In the genomic region with DNA sequence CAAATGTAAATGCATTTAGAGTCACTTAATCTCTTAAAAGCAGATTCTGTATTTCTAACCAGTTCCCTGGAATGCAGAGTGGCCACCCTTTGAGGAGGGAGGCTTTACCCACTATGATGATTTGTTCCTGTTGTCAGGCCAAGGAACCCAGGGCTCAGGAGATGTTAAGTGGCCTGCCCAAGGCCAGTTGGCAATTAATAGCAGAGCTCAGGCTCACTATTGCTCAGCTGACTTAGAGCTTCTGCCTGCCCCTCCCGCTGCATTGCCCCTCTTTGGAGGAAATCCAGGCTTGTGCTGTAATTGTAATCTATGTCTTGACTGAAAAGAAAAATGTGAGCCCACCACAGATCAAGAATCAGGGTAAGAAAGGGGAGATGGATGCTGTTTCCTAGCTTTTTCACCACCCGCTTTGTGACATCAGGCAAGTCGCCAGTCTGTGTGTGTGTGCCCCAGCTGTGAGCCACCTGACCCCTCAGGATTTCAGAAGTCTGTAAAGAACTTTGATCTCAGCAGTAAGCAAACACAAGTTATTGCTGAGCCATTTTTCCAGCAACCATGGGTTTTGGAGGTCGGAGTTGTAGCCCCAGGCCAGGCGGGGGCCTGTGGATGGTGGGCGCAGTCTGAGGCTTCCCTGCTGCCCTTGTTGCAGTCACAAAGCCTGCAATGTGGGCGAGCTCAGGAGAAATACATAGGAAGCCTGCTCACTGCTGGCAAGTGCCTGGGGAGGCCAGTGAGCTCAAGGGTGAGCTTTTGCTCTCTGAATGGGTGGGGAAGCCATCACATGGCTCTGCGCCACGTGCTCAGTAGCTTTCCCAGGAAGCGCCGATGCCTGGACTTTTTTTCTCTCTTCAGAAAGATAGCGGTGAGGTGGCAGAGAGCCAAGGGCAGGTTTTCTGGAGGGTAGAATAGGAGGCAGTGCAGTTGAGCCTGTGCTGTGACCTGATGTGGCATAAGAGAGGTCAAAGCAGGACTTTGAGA, we compare ENCODE assay signal across 1 cellular context.
TF ChIP-seq lines count a peak whose summit lies in the region.

No MANE protein-coding gene starts in this region.

TF ChIP-seq in HepG2, 621 proteins besides CTCF, POLR2A, EP300 and RAD21 (continued from another document and continues in another):
- TF ChIP-seq, protein P1, sequence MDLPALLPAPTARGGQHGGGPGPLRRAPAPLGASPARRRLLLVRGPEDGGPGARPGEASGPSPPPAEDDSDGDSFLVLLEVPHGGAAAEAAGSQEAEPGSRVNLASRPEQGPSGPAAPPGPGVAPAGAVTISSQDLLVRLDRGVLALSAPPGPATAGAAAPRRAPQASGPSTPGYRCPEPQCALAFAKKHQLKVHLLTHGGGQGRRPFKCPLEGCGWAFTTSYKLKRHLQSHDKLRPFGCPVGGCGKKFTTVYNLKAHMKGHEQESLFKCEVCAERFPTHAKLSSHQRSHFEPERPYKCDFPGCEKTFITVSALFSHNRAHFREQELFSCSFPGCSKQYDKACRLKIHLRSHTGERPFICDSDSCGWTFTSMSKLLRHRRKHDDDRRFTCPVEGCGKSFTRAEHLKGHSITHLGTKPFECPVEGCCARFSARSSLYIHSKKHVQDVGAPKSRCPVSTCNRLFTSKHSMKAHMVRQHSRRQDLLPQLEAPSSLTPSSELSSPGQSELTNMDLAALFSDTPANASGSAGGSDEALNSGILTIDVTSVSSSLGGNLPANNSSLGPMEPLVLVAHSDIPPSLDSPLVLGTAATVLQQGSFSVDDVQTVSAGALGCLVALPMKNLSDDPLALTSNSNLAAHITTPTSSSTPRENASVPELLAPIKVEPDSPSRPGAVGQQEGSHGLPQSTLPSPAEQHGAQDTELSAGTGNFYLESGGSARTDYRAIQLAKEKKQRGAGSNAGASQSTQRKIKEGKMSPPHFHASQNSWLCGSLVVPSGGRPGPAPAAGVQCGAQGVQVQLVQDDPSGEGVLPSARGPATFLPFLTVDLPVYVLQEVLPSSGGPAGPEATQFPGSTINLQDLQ (CRISPR knock-in tag; IDR thresholded peaks at IDR 0.05), result no peak
- peak; percentile 78 for TF ChIP-seq ZNF225 (CRISPR knock-in tag; IDR thresholded peaks at IDR 0.05)
- no peak for TF ChIP-seq NFATC3 (CRISPR knock-in tag; IDR thresholded peaks at IDR 0.05)
- no peak for TF ChIP-seq ARID2 (CRISPR knock-in tag; IDR thresholded peaks at IDR 0.05; ENCODE audit: borderline replicate concordance)
- TF ChIP-seq RFX3 (CRISPR knock-in tag; IDR thresholded peaks at IDR 0.05), result no peak
- TF ChIP-seq, protein P2, sequence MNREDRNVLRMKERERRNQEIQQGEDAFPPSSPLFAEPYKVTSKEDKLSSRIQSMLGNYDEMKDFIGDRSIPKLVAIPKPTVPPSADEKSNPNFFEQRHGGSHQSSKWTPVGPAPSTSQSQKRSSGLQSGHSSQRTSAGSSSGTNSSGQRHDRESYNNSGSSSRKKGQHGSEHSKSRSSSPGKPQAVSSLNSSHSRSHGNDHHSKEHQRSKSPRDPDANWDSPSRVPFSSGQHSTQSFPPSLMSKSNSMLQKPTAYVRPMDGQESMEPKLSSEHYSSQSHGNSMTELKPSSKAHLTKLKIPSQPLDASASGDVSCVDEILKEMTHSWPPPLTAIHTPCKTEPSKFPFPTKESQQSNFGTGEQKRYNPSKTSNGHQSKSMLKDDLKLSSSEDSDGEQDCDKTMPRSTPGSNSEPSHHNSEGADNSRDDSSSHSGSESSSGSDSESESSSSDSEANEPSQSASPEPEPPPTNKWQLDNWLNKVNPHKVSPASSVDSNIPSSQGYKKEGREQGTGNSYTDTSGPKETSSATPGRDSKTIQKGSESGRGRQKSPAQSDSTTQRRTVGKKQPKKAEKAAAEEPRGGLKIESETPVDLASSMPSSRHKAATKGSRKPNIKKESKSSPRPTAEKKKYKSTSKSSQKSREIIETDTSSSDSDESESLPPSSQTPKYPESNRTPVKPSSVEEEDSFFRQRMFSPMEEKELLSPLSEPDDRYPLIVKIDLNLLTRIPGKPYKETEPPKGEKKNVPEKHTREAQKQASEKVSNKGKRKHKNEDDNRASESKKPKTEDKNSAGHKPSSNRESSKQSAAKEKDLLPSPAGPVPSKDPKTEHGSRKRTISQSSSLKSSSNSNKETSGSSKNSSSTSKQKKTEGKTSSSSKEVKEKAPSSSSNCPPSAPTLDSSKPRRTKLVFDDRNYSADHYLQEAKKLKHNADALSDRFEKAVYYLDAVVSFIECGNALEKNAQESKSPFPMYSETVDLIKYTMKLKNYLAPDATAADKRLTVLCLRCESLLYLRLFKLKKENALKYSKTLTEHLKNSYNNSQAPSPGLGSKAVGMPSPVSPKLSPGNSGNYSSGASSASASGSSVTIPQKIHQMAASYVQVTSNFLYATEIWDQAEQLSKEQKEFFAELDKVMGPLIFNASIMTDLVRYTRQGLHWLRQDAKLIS (CRISPR knock-in tag; IDR thresholded peaks at IDR 0.05), result no peak
- TF ChIP-seq, protein P3, sequence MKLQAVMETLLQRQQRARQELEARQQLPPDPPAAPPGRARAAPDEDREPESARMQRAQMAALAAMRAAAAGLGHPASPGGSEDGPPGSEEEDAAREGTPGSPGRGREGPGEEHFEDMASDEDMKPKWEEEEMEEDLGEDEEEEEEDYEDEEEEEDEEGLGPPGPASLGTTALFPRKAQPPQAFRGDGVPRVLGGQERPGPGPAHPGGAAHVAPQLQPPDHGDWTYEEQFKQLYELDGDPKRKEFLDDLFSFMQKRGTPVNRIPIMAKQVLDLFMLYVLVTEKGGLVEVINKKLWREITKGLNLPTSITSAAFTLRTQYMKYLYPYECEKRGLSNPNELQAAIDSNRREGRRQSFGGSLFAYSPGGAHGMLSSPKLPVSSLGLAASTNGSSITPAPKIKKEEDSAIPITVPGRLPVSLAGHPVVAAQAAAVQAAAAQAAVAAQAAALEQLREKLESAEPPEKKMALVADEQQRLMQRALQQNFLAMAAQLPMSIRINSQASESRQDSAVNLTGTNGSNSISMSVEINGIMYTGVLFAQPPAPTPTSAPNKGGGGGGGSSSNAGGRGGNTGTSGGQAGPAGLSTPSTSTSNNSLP (IDR thresholded peaks at IDR 0.05; ENCODE audit: low read depth, low read length), result peak; percentile 6; the same call in 1 of the 2 replicates
- no peak for TF ChIP-seq ZNF235 (CRISPR knock-in tag; IDR thresholded peaks at IDR 0.05; ENCODE audit: borderline replicate concordance)
- no peak for TF ChIP-seq ATRX (CRISPR knock-in tag; IDR thresholded peaks at IDR 0.05; ENCODE audit: borderline replicate concordance)
- peak; percentile 59 for TF ChIP-seq KMT2B (CRISPR knock-in tag; IDR thresholded peaks at IDR 0.05)
- TF ChIP-seq, protein P4, sequence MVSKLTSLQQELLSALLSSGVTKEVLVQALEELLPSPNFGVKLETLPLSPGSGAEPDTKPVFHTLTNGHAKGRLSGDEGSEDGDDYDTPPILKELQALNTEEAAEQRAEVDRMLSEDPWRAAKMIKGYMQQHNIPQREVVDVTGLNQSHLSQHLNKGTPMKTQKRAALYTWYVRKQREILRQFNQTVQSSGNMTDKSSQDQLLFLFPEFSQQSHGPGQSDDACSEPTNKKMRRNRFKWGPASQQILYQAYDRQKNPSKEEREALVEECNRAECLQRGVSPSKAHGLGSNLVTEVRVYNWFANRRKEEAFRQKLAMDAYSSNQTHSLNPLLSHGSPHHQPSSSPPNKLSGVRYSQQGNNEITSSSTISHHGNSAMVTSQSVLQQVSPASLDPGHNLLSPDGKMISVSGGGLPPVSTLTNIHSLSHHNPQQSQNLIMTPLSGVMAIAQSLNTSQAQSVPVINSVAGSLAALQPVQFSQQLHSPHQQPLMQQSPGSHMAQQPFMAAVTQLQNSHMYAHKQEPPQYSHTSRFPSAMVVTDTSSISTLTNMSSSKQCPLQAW (CRISPR knock-in tag; IDR thresholded peaks at IDR 0.05), result peak; percentile 87
- TF ChIP-seq, protein P5, sequence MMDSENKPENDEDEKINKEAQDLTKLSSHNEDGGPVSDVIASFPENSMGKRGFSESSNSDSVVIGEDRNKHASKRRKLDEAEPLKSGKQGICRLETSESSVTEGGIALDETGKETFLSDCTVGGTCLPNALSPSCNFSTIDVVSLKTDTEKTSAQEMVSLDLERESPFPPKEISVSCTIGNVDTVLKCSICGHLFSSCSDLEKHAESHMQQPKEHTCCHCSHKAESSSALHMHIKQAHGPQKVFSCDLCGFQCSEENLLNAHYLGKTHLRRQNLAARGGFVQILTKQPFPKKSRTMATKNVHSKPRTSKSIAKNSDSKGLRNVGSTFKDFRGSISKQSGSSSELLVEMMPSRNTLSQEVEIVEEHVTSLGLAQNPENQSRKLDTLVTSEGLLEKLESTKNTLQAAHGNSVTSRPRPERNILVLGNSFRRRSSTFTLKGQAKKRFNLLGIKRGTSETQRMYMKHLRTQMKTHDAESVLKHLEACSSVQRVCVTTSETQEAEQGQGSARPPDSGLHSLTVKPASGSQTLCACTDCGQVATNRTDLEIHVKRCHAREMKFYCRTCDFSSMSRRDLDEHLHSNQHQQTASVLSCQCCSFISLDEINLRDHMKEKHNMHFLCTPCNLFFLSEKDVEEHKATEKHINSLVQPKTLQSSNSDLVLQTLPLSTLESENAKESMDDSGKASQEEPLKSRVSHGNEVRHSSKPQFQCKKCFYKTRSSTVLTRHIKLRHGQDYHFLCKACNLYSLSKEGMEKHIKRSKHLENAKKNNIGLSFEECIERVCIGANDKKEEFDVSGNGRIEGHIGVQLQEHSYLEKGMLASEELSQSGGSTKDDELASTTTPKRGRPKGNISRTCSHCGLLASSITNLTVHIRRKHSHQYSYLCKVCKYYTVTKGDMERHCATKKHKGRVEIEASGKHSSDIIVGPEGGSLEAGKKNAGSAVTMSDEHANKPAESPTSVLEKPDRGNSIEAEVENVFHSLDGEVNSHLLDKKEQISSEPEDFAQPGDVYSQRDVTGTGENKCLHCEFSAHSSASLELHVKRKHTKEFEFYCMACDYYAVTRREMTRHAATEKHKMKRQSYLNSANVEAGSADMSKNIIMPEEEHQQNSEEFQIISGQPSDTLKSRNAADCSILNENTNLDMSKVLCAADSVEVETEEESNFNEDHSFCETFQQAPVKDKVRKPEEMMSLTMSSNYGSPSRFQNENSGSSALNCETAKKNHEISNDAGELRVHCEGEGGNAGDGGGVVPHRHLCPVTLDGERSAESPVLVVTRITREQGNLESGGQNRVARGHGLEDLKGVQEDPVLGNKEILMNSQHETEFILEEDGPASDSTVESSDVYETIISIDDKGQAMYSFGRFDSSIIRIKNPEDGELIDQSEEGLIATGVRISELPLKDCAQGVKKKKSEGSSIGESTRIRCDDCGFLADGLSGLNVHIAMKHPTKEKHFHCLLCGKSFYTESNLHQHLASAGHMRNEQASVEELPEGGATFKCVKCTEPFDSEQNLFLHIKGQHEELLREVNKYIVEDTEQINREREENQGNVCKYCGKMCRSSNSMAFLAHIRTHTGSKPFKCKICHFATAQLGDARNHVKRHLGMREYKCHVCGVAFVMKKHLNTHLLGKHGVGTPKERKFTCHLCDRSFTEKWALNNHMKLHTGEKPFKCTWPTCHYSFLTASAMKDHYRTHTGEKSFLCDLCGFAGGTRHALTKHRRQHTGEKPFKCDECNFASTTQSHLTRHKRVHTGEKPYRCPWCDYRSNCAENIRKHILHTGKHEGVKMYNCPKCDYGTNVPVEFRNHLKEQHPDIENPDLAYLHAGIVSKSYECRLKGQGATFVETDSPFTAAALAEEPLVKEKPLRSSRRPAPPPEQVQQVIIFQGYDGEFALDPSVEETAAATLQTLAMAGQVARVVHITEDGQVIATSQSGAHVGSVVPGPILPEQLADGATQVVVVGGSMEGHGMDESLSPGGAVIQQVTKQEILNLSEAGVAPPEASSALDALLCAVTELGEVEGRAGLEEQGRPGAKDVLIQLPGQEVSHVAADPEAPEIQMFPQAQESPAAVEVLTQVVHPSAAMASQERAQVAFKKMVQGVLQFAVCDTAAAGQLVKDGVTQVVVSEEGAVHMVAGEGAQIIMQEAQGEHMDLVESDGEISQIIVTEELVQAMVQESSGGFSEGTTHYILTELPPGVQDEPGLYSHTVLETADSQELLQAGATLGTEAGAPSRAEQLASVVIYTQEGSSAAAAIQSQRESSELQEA (CRISPR knock-in tag; IDR thresholded peaks at IDR 0.05; ENCODE audit: not compliant biosample characterization), result peak; percentile 38
- no peak for TF ChIP-seq PRPF4 (IDR thresholded peaks at IDR 0.05; ENCODE audit: low read depth, low read length, poor library complexity, severe bottlenecking)
- TF ChIP-seq ZBTB7B (CRISPR knock-in tag; IDR thresholded peaks at IDR 0.05), result peak; percentile 82; the same call in 1 of the 2 replicates
- TF ChIP-seq RBM39 (IDR thresholded peaks at IDR 0.05; ENCODE audit: low read depth, low read length, poor library complexity, severe bottlenecking), result no peak
- 0 out of 2 replicates have a peak, but pooled peaks have one; percentile 41 for TF ChIP-seq PPARG (CRISPR knock-in tag; conservative IDR thresholded peaks at IDR 0.05)
- peak; percentile 87 for TF ChIP-seq RAD51 (IDR thresholded peaks at IDR 0.05; ENCODE audit: borderline replicate concordance)
- TF ChIP-seq PAX8 (CRISPR knock-in tag; IDR thresholded peaks at IDR 0.05; ENCODE audit: borderline replicate concordance), result peak; percentile 78; the same call in 1 of the 2 replicates
- no peak for TF ChIP-seq XRCC5 (optimal IDR thresholded peaks at IDR 0.05; ENCODE audit: low read length)
- TF ChIP-seq, protein P6, sequence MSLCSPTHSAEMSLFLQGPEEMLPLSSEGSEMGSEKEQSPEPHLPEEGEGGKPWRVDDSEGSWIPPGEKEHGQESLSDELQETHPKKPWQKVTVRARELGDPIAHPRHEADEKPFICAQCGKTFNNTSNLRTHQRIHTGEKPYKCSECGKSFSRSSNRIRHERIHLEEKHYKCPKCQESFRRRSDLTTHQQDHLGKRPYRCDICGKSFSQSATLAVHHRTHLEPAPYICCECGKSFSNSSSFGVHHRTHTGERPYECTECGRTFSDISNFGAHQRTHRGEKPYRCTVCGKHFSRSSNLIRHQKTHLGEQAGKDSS (CRISPR knock-in tag; IDR thresholded peaks at IDR 0.05; ENCODE audit: borderline replicate concordance, low read depth), result peak; percentile 92
- TF ChIP-seq MED1 (CRISPR knock-in tag; IDR thresholded peaks at IDR 0.05), result peak; percentile 91
- TF ChIP-seq, protein P7, sequence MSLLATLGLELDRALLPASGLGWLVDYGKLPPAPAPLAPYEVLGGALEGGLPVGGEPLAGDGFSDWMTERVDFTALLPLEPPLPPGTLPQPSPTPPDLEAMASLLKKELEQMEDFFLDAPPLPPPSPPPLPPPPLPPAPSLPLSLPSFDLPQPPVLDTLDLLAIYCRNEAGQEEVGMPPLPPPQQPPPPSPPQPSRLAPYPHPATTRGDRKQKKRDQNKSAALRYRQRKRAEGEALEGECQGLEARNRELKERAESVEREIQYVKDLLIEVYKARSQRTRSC (CRISPR knock-in tag; IDR thresholded peaks at IDR 0.05; ENCODE audit: low read depth), result 0 out of 2 replicates have a peak, but pooled peaks have one; percentile 24
- no peak for TF ChIP-seq HMG20B (CRISPR knock-in tag; conservative IDR thresholded peaks at IDR 0.05)
- peak; percentile 91; the same call in 1 of the 2 replicates for TF ChIP-seq NKX3-1 (CRISPR knock-in tag; IDR thresholded peaks at IDR 0.05)
- no peak for TF ChIP-seq HOXA7 (CRISPR knock-in tag; IDR thresholded peaks at IDR 0.05)
- TF ChIP-seq, protein P8, sequence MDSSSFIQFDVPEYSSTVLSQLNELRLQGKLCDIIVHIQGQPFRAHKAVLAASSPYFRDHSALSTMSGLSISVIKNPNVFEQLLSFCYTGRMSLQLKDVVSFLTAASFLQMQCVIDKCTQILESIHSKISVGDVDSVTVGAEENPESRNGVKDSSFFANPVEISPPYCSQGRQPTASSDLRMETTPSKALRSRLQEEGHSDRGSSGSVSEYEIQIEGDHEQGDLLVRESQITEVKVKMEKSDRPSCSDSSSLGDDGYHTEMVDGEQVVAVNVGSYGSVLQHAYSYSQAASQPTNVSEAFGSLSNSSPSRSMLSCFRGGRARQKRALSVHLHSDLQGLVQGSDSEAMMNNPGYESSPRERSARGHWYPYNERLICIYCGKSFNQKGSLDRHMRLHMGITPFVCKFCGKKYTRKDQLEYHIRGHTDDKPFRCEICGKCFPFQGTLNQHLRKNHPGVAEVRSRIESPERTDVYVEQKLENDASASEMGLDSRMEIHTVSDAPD (CRISPR knock-in tag; IDR thresholded peaks at IDR 0.05), result peak; percentile 51; the same call in 1 of the 2 replicates
- TF ChIP-seq ADNP (CRISPR knock-in tag; IDR thresholded peaks at IDR 0.05), result no peak
- no peak for TF ChIP-seq NR1H2 (CRISPR knock-in tag; IDR thresholded peaks at IDR 0.05; ENCODE audit: borderline replicate concordance, low read depth)
